Comparison of ENCODE assay signal across 8 cellular contexts in genomic region chr7:2521952-2522591, GRCh38. TPM values are rescaled to one million over a fixed set of nuclear protein-coding genes. Genes with fewer than 3 reads are reported as not detected.
DNase-seq lines count a peak whose midpoint lies in the region; ATAC-seq and TF ChIP-seq lines count a peak whose summit lies in the region.

No MANE protein-coding gene starts in this region.

- no peak overlapping the region for H2AFZ ChIP-seq in parathyroid adenoma

- H3K79me2 ChIP-seq in parathyroid adenoma, result no peaks in the 10 kb centered on the region

- H3K4me3 ChIP-seq in AG10803 (ENCODE audit: low read length) (peak overlapping the region; percentile 64), epithelial cell of esophagus (ENCODE audit: low read length) (peak overlapping the region; percentile 68), parathyroid adenoma (ENCODE audit: low read depth, low read length) (peak overlapping the region; percentile 22)
- no peak overlapping the region for H3K4me3 ChIP-seq in Jurkat, Clone E6-1 (ENCODE audit: low read length)

- no peaks in the 10 kb centered on the region for H3K9me3 ChIP-seq in parathyroid adenoma (ENCODE audit: control insufficient read depth, low read length)

- ATAC-seq in HG03460 (IDR thresholded peaks at IDR 0.05; ENCODE audit: unreplicated experiment) (no peak), HG03280 (IDR thresholded peaks at IDR 0.05; ENCODE audit: unreplicated experiment) (no peak)

- peak overlapping the region; percentile 37 for H3K4me2 ChIP-seq in parathyroid adenoma (ENCODE audit: low read length)

- no peak for DNase-seq in AG10803 (ENCODE audit: low read depth)
- DNase-seq in Jurkat, Clone E6-1 (ENCODE audit: low read depth, low spot score), result peak; percentile 31
- peak; percentile 86 for DNase-seq in activated CD8-positive, alpha-beta memory T cell treated with anti-CD3 and anti-CD28 coated beads for 24 hours
- peak; percentile 42 for DNase-seq in epithelial cell of esophagus (ENCODE audit: low read depth)
- DNase-seq in NCI-H128 (lab: John Stamatoyannopoulos, UW; ENCODE audit: unreplicated experiment), result no peak

- no peak overlapping the region for H3K9ac ChIP-seq in parathyroid adenoma

- H3K36me3 ChIP-seq in parathyroid adenoma (ENCODE audit: control insufficient read depth, insufficient read depth, low read length), result no peaks in the 10 kb centered on the region

- H3K4me1 ChIP-seq in parathyroid adenoma, result no peaks in the 10 kb centered on the region

- no peaks in the 10 kb centered on the region for H3K27me3 ChIP-seq in parathyroid adenoma (ENCODE audit: control insufficient read depth, insufficient read depth, low read length)

- no peak for TF ChIP-seq CTCF in AG10803 (conservative IDR thresholded peaks at IDR 0.05; ENCODE audit: low read length)
- TF ChIP-seq CTCF in epithelial cell of esophagus (IDR thresholded peaks at IDR 0.05; ENCODE audit: insufficient read depth, low read depth, low read length, missing control alignments), result no peak
- TF ChIP-seq CTCF in parathyroid adenoma (IDR thresholded peaks at IDR 0.05), result no peak

- no peak overlapping the region for H3K27ac ChIP-seq in parathyroid adenoma

RNA-seq across cellular contexts. Expression of gene LFNG, which starts 2.5 kb away (rescaled TPM):
- 10.0 TPM for polyA plus RNA-seq in Jurkat, Clone E6-1 (2012; ENCODE audit: insufficient read depth, insufficient read length)

RNA-seq across cellular contexts. Expression of gene BRAT1, which starts 33.3 kb away (rescaled TPM):
- 67.2 TPM for polyA plus RNA-seq in Jurkat, Clone E6-1 (2012; ENCODE audit: insufficient read depth, insufficient read length)

RNA-seq across cellular contexts. Expression of gene IQCE, which starts 36.7 kb away (rescaled TPM):
- 22.8 TPM for polyA plus RNA-seq in Jurkat, Clone E6-1 (2012; ENCODE audit: insufficient read depth, insufficient read length)

RNA-seq across cellular contexts. Expression of gene GRIFIN, which starts 45.9 kb away (rescaled TPM):
- not detected for polyA plus RNA-seq in Jurkat, Clone E6-1 (2012; ENCODE audit: insufficient read depth, insufficient read length)

Comparison
In these comparisons a context has a peak if more than half of its experiments do, and no peak if none do; other contexts are left out.
1. DNase-seq: peak in Jurkat, Clone E6-1 (single experiment), activated CD8-positive, alpha-beta memory T cell treated with anti-CD3 and anti-CD28 coated beads for 24 hours (single experiment) and epithelial cell of esophagus (single experiment); none in AG10803 (single experiment) and NCI-H128 (single experiment).